ENCODE assay signal across 14 cellular contexts in genomic region chr3:16318216-16318615, GRCh38. TPM values are rescaled to one million over a fixed set of nuclear protein-coding genes. Genes with fewer than 3 reads are reported as not detected.
DNase-seq lines count a peak whose midpoint lies in the region; ATAC-seq and TF ChIP-seq lines count a peak whose summit lies in the region.
"Had no signal": no experiment of that assay in that cellular context is flagged by ENCODE, and none has a peak within 500 bp of the region (broad histone marks: within the 10 kb centered on the region; RNA-seq: fewer than 3 reads in every experiment).

No MANE protein-coding gene starts in this region.

- TF ChIP-seq EP300 in gastroesophageal sphincter (IDR thresholded peaks at IDR 0.05) (no peak), transverse colon (IDR thresholded peaks at IDR 0.05; ENCODE audit: low read depth) (no peak)

- H3K36me3 Mint-ChIP-seq in activated naive CD4-positive, alpha-beta T cell treated with anti-CD3 and anti-CD28 coated beads, Interleukin-2, amount 50 U/mL, for 24 hours: peaks cover 22% of the 10 kb centered on the region
- peaks cover 85% of the 10 kb centered on the region for H3K36me3 Mint-ChIP-seq in activated CD4-positive, alpha-beta memory T cell treated with anti-CD3 and anti-CD28 coated beads, Interleukin-2, amount 10 ng/mL, durations not matched to agents 7 days and 5 days (ENCODE audit: low read depth)

- peak overlapping the region; percentile 91 for H3K27ac Mint-ChIP-seq in activated naive CD4-positive, alpha-beta T cell treated with anti-CD3 and anti-CD28 coated beads, Interleukin-2, amount 50 U/mL, for 24 hours
- H3K27ac Mint-ChIP-seq in activated CD4-positive, alpha-beta memory T cell treated with anti-CD3 and anti-CD28 coated beads, Interleukin-2, amount 10 ng/mL, durations not matched to agents 7 days and 5 days: peak overlapping the region; percentile 16
- H3K27ac Mint-ChIP-seq: dendritic cell treated with granulocyte-macrophage colony-stimulating factor and Interleukin-4, amounts not matched to agents 40 ng/mL and 50 ng/mL, for 4 days had no signal

- H3K4me1 ChIP-seq in gastroesophageal sphincter (peaks cover 0 to 40% (median 4%) of the 10 kb centered on the region in 3 donors), transverse colon (peaks cover 0 to 5% (median 2%) of the 10 kb centered on the region in 4 donors)

- H3K9me3 ChIP-seq in gastroesophageal sphincter: no peaks in the 10 kb centered on the region
- no peaks in the 10 kb centered on the region for H3K9me3 ChIP-seq in transverse colon
- H3K9me3 ChIP-seq: BLaER1 treated with 17β-estradiol and CSF1 and Interleukin-3, amounts not matched to agents 10 nM and 100 nM; stomach had no signal

- TF ChIP-seq POLR2A in gastroesophageal sphincter (IDR thresholded peaks at IDR 0.05) (no peak), transverse colon (IDR thresholded peaks at IDR 0.05) (no peak)

- CTCF ChIA-PET in activated CD4-positive, alpha-beta memory T cell treated with anti-CD3 and anti-CD28 coated beads, Interleukin-2, amount 10 ng/mL, durations not matched to agents 7 days and 5 days (lab: Charles Lee): interaction anchor here (1.0 to 11.3 kb wide), 9 partner anchors 11 to 194 kb away, joined by 3 to 163 read pairs (median 19); partner anchors contain the start of genes DPH3 and OXNAD1

- TF ChIP-seq CTCF in gastroesophageal sphincter (IDR thresholded peaks at IDR 0.05) (no peak), transverse colon (IDR thresholded peaks at IDR 0.05) (no peak)

- H3K27me3 ChIP-seq in gastroesophageal sphincter (no peaks in the 10 kb centered on the region), transverse colon (no peaks in the 10 kb centered on the region)
- H3K27me3 ChIP-seq: BLaER1 treated with 17β-estradiol and CSF1 and Interleukin-3, amounts not matched to agents 10 nM and 100 nM; stomach had no signal

- no peaks in the 10 kb centered on the region for H3K27me3 Mint-ChIP-seq in activated naive CD4-positive, alpha-beta T cell treated with anti-CD3 and anti-CD28 coated beads, Interleukin-2, amount 50 U/mL, for 24 hours
- no peaks in the 10 kb centered on the region for H3K27me3 Mint-ChIP-seq in activated CD4-positive, alpha-beta memory T cell treated with anti-CD3 and anti-CD28 coated beads, Interleukin-2, amount 10 ng/mL, durations not matched to agents 7 days and 5 days
- H3K27me3 Mint-ChIP-seq: dendritic cell treated with granulocyte-macrophage colony-stimulating factor and Interleukin-4, amounts not matched to agents 40 ng/mL and 50 ng/mL, for 4 days had no signal

- DNase-seq in activated naive CD4-positive, alpha-beta T cell (lab: John Stamatoyannopoulos, UW): no peak
- no peak for DNase-seq in activated CD4-positive, alpha-beta memory T cell treated with anti-CD3 and anti-CD28 coated beads, Interleukin-2, amount 10 ng/mL, durations not matched to agents 7 days and 5 days
- no peak for DNase-seq in transverse colon
- no peak for DNase-seq in hypothalamus (lab: John Stamatoyannopoulos, UW)
- DNase-seq in DMS114 treated with DMSO at 0.1 percent for 48 hours (lab: John Stamatoyannopoulos, UW; ENCODE audit: unreplicated experiment): no peak
- DNase-seq: NCI-H2227 treated with DMSO at 0.1 percent for 48 hours; PC-3; stimulated activated CD4-positive, alpha-beta T cell treated with anti-CD3 and anti-CD28 coated beads, Interleukin-4, amount 100 ng/mL, for 1 hour; stomach had no signal

- H3K4me1 Mint-ChIP-seq in activated naive CD4-positive, alpha-beta T cell treated with anti-CD3 and anti-CD28 coated beads, Interleukin-2, amount 50 U/mL, for 24 hours: peaks cover 82% of the 10 kb centered on the region
- H3K4me1 Mint-ChIP-seq in activated CD4-positive, alpha-beta memory T cell treated with anti-CD3 and anti-CD28 coated beads, Interleukin-2, amount 10 ng/mL, durations not matched to agents 7 days and 5 days: peaks cover 69% of the 10 kb centered on the region

- POLR2A ChIA-PET in activated CD4-positive, alpha-beta memory T cell treated with anti-CD3 and anti-CD28 coated beads, Interleukin-2, amount 10 ng/mL, durations not matched to agents 7 days and 5 days (lab: Charles Lee): interaction anchor here (1.2 to 5.8 kb wide), 4 partner anchors 17 to 194 kb away, joined by 3 to 60 read pairs (median 12); partner anchors contain the start of gene RFTN1

- H3K9me3 Mint-ChIP-seq in activated naive CD4-positive, alpha-beta T cell treated with anti-CD3 and anti-CD28 coated beads, Interleukin-2, amount 50 U/mL, for 24 hours: no peaks in the 10 kb centered on the region
- no peaks in the 10 kb centered on the region for H3K9me3 Mint-ChIP-seq in activated CD4-positive, alpha-beta memory T cell treated with anti-CD3 and anti-CD28 coated beads, Interleukin-2, amount 10 ng/mL, durations not matched to agents 7 days and 5 days
- H3K9me3 Mint-ChIP-seq: dendritic cell treated with granulocyte-macrophage colony-stimulating factor and Interleukin-4, amounts not matched to agents 40 ng/mL and 50 ng/mL, for 4 days had no signal

- H3K27ac ChIP-seq in gastroesophageal sphincter (peak overlapping the region in 3 of 4 donors; percentile 43 to 77 (median 76)), transverse colon (peak overlapping the region; percentile 13 to 63 (median 40))
- H3K27ac ChIP-seq: BLaER1 treated with 17β-estradiol and CSF1 and Interleukin-3, amounts not matched to agents 10 nM and 100 nM had no signal

- intact Hi-C loops in transverse colon (cut with DNase I; ENCODE audit: low total_unique reads): no loop called here

- in situ Hi-C loops in transverse colon (cut with MboI; ENCODE audit: low pct_ligation_motif_present in 1 of 4, low pct_unique_long_range_greater_than_20kb in 1 of 4, low sequenced_read_pairs in 3 of 4): no loop called here

- no peak overlapping the region for H3K4me3 ChIP-seq in gastroesophageal sphincter
- H3K4me3 ChIP-seq in transverse colon: no peak overlapping the region
- H3K4me3 ChIP-seq: BLaER1 treated with 17β-estradiol and CSF1 and Interleukin-3, amounts not matched to agents 10 nM and 100 nM; stomach had no signal

- ATAC-seq in gastroesophageal sphincter (no peak), HG02938 (IDR thresholded peaks at IDR 0.05; ENCODE audit: unreplicated experiment) (no peak)
- ATAC-seq: PC-3 had no signal

- 75 to 87% methylated on average over 2 to 4 of the region's 5 CpGs for WGBS in gastroesophageal sphincter (ENCODE audit: low coverage in 1 of 2), 2 donors
- WGBS in transverse colon (ENCODE audit: low coverage in 1 of 2), 2 donors: 68 to 70% methylated on average over 5 of the region's 5 CpGs

- H3K4me3 Mint-ChIP-seq in activated naive CD4-positive, alpha-beta T cell treated with anti-CD3 and anti-CD28 coated beads, Interleukin-2, amount 50 U/mL, for 24 hours: no peak overlapping the region
- no peak overlapping the region for H3K4me3 Mint-ChIP-seq in activated CD4-positive, alpha-beta memory T cell treated with anti-CD3 and anti-CD28 coated beads, Interleukin-2, amount 10 ng/mL, durations not matched to agents 7 days and 5 days
- H3K4me3 Mint-ChIP-seq: dendritic cell treated with granulocyte-macrophage colony-stimulating factor and Interleukin-4, amounts not matched to agents 40 ng/mL and 50 ng/mL, for 4 days had no signal

- H3K36me3 ChIP-seq in gastroesophageal sphincter (peaks cover 0 to 90% of the 10 kb centered on the region in 2 donors), transverse colon (peaks cover 0 to 10% (median 0%) of the 10 kb centered on the region in 4 donors)

RNA-seq across cellular contexts. Expression of gene OXNAD1, which starts 53.2 kb away (rescaled TPM):
- 10 to 100 TPM; 26.9 to 27.1 TPM for total RNA-seq in activated CD4-positive, alpha-beta memory T cell treated with anti-CD3 and anti-CD28 coated beads, Interleukin-2, amount 10 ng/mL, durations not matched to agents 7 days and 5 days
- total RNA-seq in gastroesophageal sphincter (10 to 100 TPM; 10.2 to 13.2 (median 12.4) TPM), transverse colon (10 to 100 TPM; 20.6 to 91.1 (median 40.0) TPM)

RNA-seq across cellular contexts. Expression of gene DPH3, which starts 53.5 kb away (rescaled TPM):
- 10 to 100 TPM; 16.7 to 19.8 TPM for total RNA-seq in activated CD4-positive, alpha-beta memory T cell treated with anti-CD3 and anti-CD28 coated beads, Interleukin-2, amount 10 ng/mL, durations not matched to agents 7 days and 5 days
- total RNA-seq in gastroesophageal sphincter (10 to 100 TPM; 31.4 to 40.0 (median 36.8) TPM), transverse colon (10 to 100 TPM in 3 of 4 donors, 1 to 10 TPM in 1; 5.0 to 22.4 (median 12.4) TPM)
